12 cellular contexts compared by ENCODE assay signal in genomic region chr6:108156938-108157233, GRCh38. TPM values are rescaled to one million over a fixed set of nuclear protein-coding genes. Genes with fewer than 3 reads are reported as not detected.
A peak's percentile ranks its signal among the peaks of the same experiment; 100 is the strongest.
DNase-seq lines count a peak whose midpoint lies in the region; ATAC-seq, FAIRE-seq and TF ChIP-seq lines count a peak whose summit lies in the region.
"Had no signal": no experiment of that assay in that cellular context is flagged by ENCODE, and none has a peak within 500 bp of the region (broad histone marks: within the 10 kb centered on the region; RNA-seq: fewer than 3 reads in every experiment).

No MANE protein-coding gene starts in this region.

- DNase-seq in COLO668 (lab: John Stamatoyannopoulos, UW; ENCODE audit: unreplicated experiment) (peak; percentile 18), H1 (ENCODE audit: low read depth in 1 of 2, low spot score in 2 of 2) (no peak), osteocyte (ENCODE audit: extremely low spot score, unreplicated experiment) (no peak), NCI-H2171 treated with DMSO at 0.1 percent for 48 hours (lab: John Stamatoyannopoulos, UW) (no peak), DMS153 (lab: John Stamatoyannopoulos, UW) (no peak)
- no peak for DNase-seq in activated effector memory CD4-positive, alpha-beta T cell treated with Interleukin-2 at 50 U/mL for 16 hours
- DNase-seq: activated CD4-positive, alpha-beta T cell treated with anti-CD3 and anti-CD28 coated beads, Interleukin-2, amount 50 U/mL, for 4 hours; MM.1S; OCI-M1 had no signal

- POLR2A ChIA-PET in H1 (lab: Charles Lee; ENCODE audit: partially characterized antibody), result interaction anchor here (1.5 to 3.5 kb wide), 2 partner anchors 12 to 42 kb away, joined by 5 to 19 read pairs; no protein-coding TSS in a partner anchor

- CTCF ChIA-PET in H1 (lab: Charles Lee; ENCODE audit: partially characterized antibody), result interaction anchor here (1.2 to 7.8 kb wide), 4 partner anchors 9 to 20 kb away, joined by 3 to 51 read pairs (median 5); partner anchors contain the start of gene NR2E1

- H3K27me3 Mint-ChIP-seq in osteocyte (ENCODE audit: unreplicated experiment), result peaks cover 88% of the 10 kb centered on the region

- H2AFZ ChIP-seq in OCI-LY1 (ENCODE audit: low read length) (no peak overlapping the region), H1 (ENCODE audit: low read length) (no peak overlapping the region)

- no peak for FAIRE-seq in H1 (lab: Jason Lieb, UNC)

- H3K36me3 ChIP-seq in OCI-LY1 (ENCODE audit: insufficient read depth, low read length) (no peaks in the 10 kb centered on the region), H1 (ENCODE audit: control insufficient read depth in 2 of 4, insufficient read depth in 4 of 4, low read length in 3 of 4) (no peaks in the 10 kb centered on the region)

- H3K27ac Mint-ChIP-seq in osteocyte (ENCODE audit: unreplicated experiment), result no peak overlapping the region
- H3K27ac Mint-ChIP-seq: activated naive CD4-positive, alpha-beta T cell treated with anti-CD3 and anti-CD28 coated beads, Interleukin-2, amount 50 U/mL, for 72 hours had no signal

- H3K9me2 ChIP-seq in OCI-LY1 (ENCODE audit: low read depth, low read length), result no peaks in the 10 kb centered on the region

- H3K4ac ChIP-seq in H1 (replicated peaks; ENCODE audit: insufficient read length, low read depth, low read length), result no peak overlapping the region

- H3K9ac ChIP-seq in OCI-LY1 (ENCODE audit: low read length) (no peak overlapping the region), H1 (replicated peaks in 1 of 4; ENCODE audit: extremely low read depth in 1 of 4, low read depth in 3 of 4, low read length in 3 of 4) (no peak overlapping the region)

- H4K91ac ChIP-seq in H1 (replicated peaks; ENCODE audit: insufficient read length, low read length), result no peak overlapping the region

- H3K4me1 Mint-ChIP-seq in osteocyte (ENCODE audit: unreplicated experiment), result peaks cover 13% of the 10 kb centered on the region

- peak overlapping the region; percentile 60 for H3K4me3 ChIP-seq in OCI-LY1 (ENCODE audit: low read depth, low read length, poor library complexity, severe bottlenecking)
- H3K4me3 ChIP-seq in H1 (ENCODE audit: extremely low read depth in 1 of 4, insufficient read depth in 2 of 4, low read depth in 3 of 4, low read length in 4 of 4), result peak overlapping the region in 1 of 4 experiments; percentile 50; a peak in 3 of 8 replicates

- H3K27ac ChIP-seq in OCI-LY1 (ENCODE audit: low read depth, low read length, poor library complexity, severe bottlenecking), result no peak overlapping the region
- no peak overlapping the region for H3K27ac ChIP-seq in H1 (ENCODE audit: low read depth, low read length)

- TF ChIP-seq EP300 in H1 (IDR thresholded peaks at IDR 0.05; ENCODE audit: borderline replicate concordance in 1 of 2, low read depth in 2 of 2, low read length in 2 of 2), result no peak

- no peak for TF ChIP-seq POLR2A in H1 (IDR thresholded peaks at IDR 0.05; ENCODE audit: control extremely low read depth in 1 of 2, low read depth in 2 of 2, low read length in 2 of 2)

- TF ChIP-seq CTCF in OCI-LY1 (IDR thresholded peaks at IDR 0.05; ENCODE audit: low read length), result no peak
- TF ChIP-seq CTCF in H1 (IDR thresholded peaks at IDR 0.05; ENCODE audit: control extremely low read depth in 1 of 3, insufficient read depth in 1 of 3, low read depth in 1 of 3, low read length in 3 of 3), result no peak
- no peak for TF ChIP-seq CTCF in osteocyte (IDR thresholded peaks at IDR 0.05)

- H4K20me1 ChIP-seq in OCI-LY1 (ENCODE audit: insufficient read depth, low read length), result no peaks in the 10 kb centered on the region
- H4K20me1 ChIP-seq in H1 (replicated peaks in 1 of 2; ENCODE audit: control insufficient read depth in 1 of 2, insufficient read depth in 2 of 2, low read length in 2 of 2), result peaks cover 7 to 15% of the 10 kb centered on the region in 2 experiments

- 0 out of 2 replicates have a peak, but pooled peaks cover 2% of the 10 kb centered on the region for H3K27me3 ChIP-seq in OCI-LY1 (ENCODE audit: insufficient read depth, low read length)
- H3K27me3 ChIP-seq in H1 (replicated peaks in 1 of 4; ENCODE audit: control insufficient read depth in 3 of 4, extremely low read depth in 1 of 4, insufficient read depth in 3 of 4, low read length in 3 of 4), result peaks cover 64 to 84% (median 75%) of the 10 kb centered on the region in 4 experiments

- no peaks in the 10 kb centered on the region for H3F3A ChIP-seq in OCI-LY1 (ENCODE audit: insufficient read depth, low read length)

- H3K18ac ChIP-seq in H1 (ENCODE audit: extremely low read depth, low read length), result no peak overlapping the region

- H3K9me3 ChIP-seq in OCI-LY1 (ENCODE audit: low read length), result no peaks in the 10 kb centered on the region
- H3K9me3 ChIP-seq in H1 (ENCODE audit: insufficient read depth in 2 of 2, low read depth in 1 of 2, low read length in 1 of 2), result no peaks in the 10 kb centered on the region

- no peak overlapping the region for H3K23ac ChIP-seq in H1 (ENCODE audit: insufficient read length)

- no peaks in the 10 kb centered on the region; the same call in 1 of the 2 replicates for H3K23me2 ChIP-seq in H1 (ENCODE audit: low read depth, low read length)

- H4K8ac ChIP-seq in H1 (ENCODE audit: extremely low read depth, insufficient read depth, low read length), result no peak overlapping the region

- no peak overlapping the region for H3K14ac ChIP-seq in H1 (ENCODE audit: insufficient read length)

- peaks cover 4% of the 10 kb centered on the region for H3K36me3 Mint-ChIP-seq in osteocyte (ENCODE audit: unreplicated experiment)

- H3K79me1 ChIP-seq in H1 (ENCODE audit: low read depth, low read length), result no peaks in the 10 kb centered on the region

- H3K9me3 Mint-ChIP-seq in osteocyte (ENCODE audit: unreplicated experiment), result no peaks in the 10 kb centered on the region
- H3K9me3 Mint-ChIP-seq: activated naive CD4-positive, alpha-beta T cell treated with anti-CD3 and anti-CD28 coated beads, Interleukin-2, amount 50 U/mL, for 72 hours had no signal

- no peak overlapping the region for H3K56ac ChIP-seq in H1 (replicated peaks; ENCODE audit: insufficient read length, low read depth, low read length)

- no peak overlapping the region for H4K5ac ChIP-seq in H1 (ENCODE audit: insufficient read length, low read depth, low read length)

- no peak overlapping the region for H2BK20ac ChIP-seq in H1 (ENCODE audit: low read length)

- H3K4me2 ChIP-seq in OCI-LY1 (ENCODE audit: low read length) (peak overlapping the region; percentile 69), H1 (ENCODE audit: insufficient read depth in 1 of 2, low read depth in 2 of 2, low read length in 2 of 2) (peak overlapping the region; percentile 28 to 60)

- H3K4me3 Mint-ChIP-seq in osteocyte (ENCODE audit: unreplicated experiment), result peak overlapping the region; percentile 6

- 9% methylated on average over 8 of the region's 8 CpGs; no CpG with 5 or more reads in 1 of the 2 experiments for WGBS in H1 (ENCODE audit: extremely low coverage in 1 of 2, insufficient coverage in 1 of 2, insufficient read length in 1 of 2, insufficient replicate concordance in 2 of 2, low coverage in 1 of 2, low lambda C conversion rate in 2 of 2, missing lambda C conversion rate in 1 of 2), 2 experiments

- peaks cover 14% of the 10 kb centered on the region for H3K4me1 ChIP-seq in OCI-LY1 (ENCODE audit: insufficient read depth, low read length, severe bottlenecking)
- peaks cover 6 to 14% (median 10%) of the 10 kb centered on the region in 4 experiments; a peak in 6 of 7 replicates for H3K4me1 ChIP-seq in H1 (replicated peaks in 1 of 4; ENCODE audit: control insufficient read depth in 3 of 4, insufficient read depth in 4 of 4, low read length in 3 of 4)

- H3K79me2 ChIP-seq in OCI-LY1 (ENCODE audit: insufficient read depth, low read length) (no peaks in the 10 kb centered on the region), H1 (ENCODE audit: control insufficient read depth in 1 of 2, insufficient read depth in 2 of 2, low read length in 2 of 2) (no peaks in the 10 kb centered on the region)

- H2AK5ac ChIP-seq in H1 (ENCODE audit: low read depth, low read length), result no peak overlapping the region

- H2BK120ac ChIP-seq in H1 (replicated peaks; ENCODE audit: low read depth, low read length), result no peak overlapping the region

- no peak overlapping the region for H2BK15ac ChIP-seq in H1 (ENCODE audit: low read length)

- no peak for ATAC-seq in HG03457 (IDR thresholded peaks at IDR 0.05; ENCODE audit: unreplicated experiment)
- ATAC-seq: activated naive CD4-positive, alpha-beta T cell treated with anti-CD3 and anti-CD28 coated beads, Interleukin-2, amount 50 U/mL, for 72 hours had no signal

- no peak overlapping the region for H2BK5ac ChIP-seq in H1 (ENCODE audit: low read depth, low read length)

- no peak for TF ChIP-seq RAD21 in H1 (IDR thresholded peaks at IDR 0.05 in 1 of 2, conservative IDR thresholded peaks at IDR 0.05 in 1 of 2; ENCODE audit: low read depth in 2 of 2, low read length in 2 of 2)

- no peak overlapping the region for H2BK12ac ChIP-seq in H1 (ENCODE audit: low read depth, low read length)

TF ChIP-seq in H1, 55 proteins besides CTCF, POLR2A, EP300 and RAD21:
- no peak for TF ChIP-seq TAF1 (IDR thresholded peaks at IDR 0.05; ENCODE audit: low read depth, low read length)
- TF ChIP-seq RNF2 (IDR thresholded peaks at IDR 0.05; ENCODE audit: borderline replicate concordance, low read depth, low read length, missing control alignments, poor library complexity, severe bottlenecking), result peak; percentile 51
- no peak for TF ChIP-seq JUND (IDR thresholded peaks at IDR 0.05; ENCODE audit: low read length)

RNA-seq across cellular contexts. Expression of gene NR2E1, which starts 8.9 kb away (rescaled TPM):
- total RNA-seq in H1 (2021; fragmentation: NEBNext Ultra II Directional; extraction: Animal tissue kit (Norgen Biotek cat#: 25700)), result not detected in 2 replicates
- polyA plus RNA-seq in H1 (2011; rRNA removed), result not detected in 2 replicates
- not detected for polyA plus RNA-seq in H1 (2011; cell fraction: cytosol; rRNA removed)
- polyA plus RNA-seq in H1 (2011; cell fraction: nucleus; rRNA removed), result not detected
- not detected in 4 replicates for polyA plus RNA-seq in H1 (2012, experiment 1 of 2)
- not detected for polyA plus RNA-seq in H1 (2012, experiment 2 of 2)
- polyA plus RNA-seq in H1 (2013, experiment 1 of 2), result not detected
- not detected for polyA plus RNA-seq in H1 (2013, experiment 2 of 2)
- not detected in 2 replicates for polyA minus RNA-seq in H1 (2011; rRNA and poly(A)+ RNA removed)
- not detected for polyA minus RNA-seq in H1 (2011; cell fraction: cytosol; rRNA and poly(A)+ RNA removed)
- not detected for polyA minus RNA-seq in H1 (2011; cell fraction: nucleus; rRNA and poly(A)+ RNA removed)
- total RNA-seq in osteocyte, result not detected in 2 replicates
- total RNA-seq: activated naive CD4-positive, alpha-beta T cell treated with anti-CD3 and anti-CD28 coated beads, Interleukin-2, amount 50 U/mL, for 72 hours had no signal
